Comparison of ENCODE assay signal across 12 cellular contexts in genomic region chr2:205574041-205574440, GRCh38.
"Had no signal": no experiment of that assay in that cellular context is flagged by ENCODE, and none has a peak within 500 bp of the region (broad histone marks: within the 10 kb centered on the region; RNA-seq: fewer than 3 reads in every experiment).

No MANE protein-coding gene starts in this region.

- H3K36me3 ChIP-seq: gastrocnemius medialis had no signal

- ATAC-seq: activated naive CD8-positive, alpha-beta T cell treated with anti-CD3 and anti-CD28 coated beads, Interleukin-2, amount 50 U/mL, for 24 hours; effector memory CD8-positive, alpha-beta T cell; gastrocnemius medialis; left ventricle myocardium superior; sciatic nerve had no signal

- H3K4me3 ChIP-seq: gastrocnemius medialis had no signal

- H3K27me3 ChIP-seq: gastrocnemius medialis had no signal

- H3K9me3 ChIP-seq: gastrocnemius medialis had no signal

- H3K27ac ChIP-seq: gastrocnemius medialis had no signal

- DNase-seq: activated CD4-positive, alpha-beta memory T cell treated with anti-CD3 and anti-CD28 coated beads, Interleukin-2, amount 10 ng/mL, durations not matched to agents 7 days and 5 days; activated CD4-positive, alpha-beta T cell treated with anti-CD3 and anti-CD28 coated beads for 1 hour; activated CD8-positive, alpha-beta memory T cell treated with anti-CD3 and anti-CD28 coated beads, Interleukin-2, amount 50 U/mL, for 48 hours; activated naive CD4-positive, alpha-beta T cell treated with Interleukin-2 at 50 U/mL for 16 hours; activated naive CD8-positive, alpha-beta T cell treated with anti-CD3 and anti-CD28 coated beads, Interleukin-2, amount 50 U/mL, for 24 hours; central memory CD4-positive, alpha-beta T cell; effector memory CD8-positive, alpha-beta T cell; gastrocnemius medialis; left ventricle myocardium superior; stimulated activated CD4-positive, alpha-beta T cell treated with anti-CD3 and anti-CD28 coated beads, Interleukin-12 subunit alpha, Interleukin-12 subunit beta, amount 100 ng/mL, for 4 hours; stimulated activated naive CD4-positive, alpha-beta T cell treated with Interleukin-2 at 50 U/mL for 16 hours had no signal

- H3K4me1 ChIP-seq: gastrocnemius medialis had no signal
